In genomic region chr3:64266983-64267382, GRCh38 we compare ENCODE assay signal across 1 cellular context.
TF ChIP-seq lines count a peak whose summit lies in the region.

No MANE protein-coding gene starts in this region.

TF ChIP-seq in WTC11, 78 proteins besides CTCF, POLR2A, EP300 and RAD21 (continued from another document):
- TF ChIP-seq HMGXB4 (CRISPR knock-in tag; IDR thresholded peaks at IDR 0.05) (no peak), JUN (CRISPR knock-in tag; IDR thresholded peaks at IDR 0.05) (no peak), JAZF1 (CRISPR knock-in tag; IDR thresholded peaks at IDR 0.05) (no peak), SOX15 (CRISPR knock-in tag; IDR thresholded peaks at IDR 0.05) (no peak), E2F5 (CRISPR knock-in tag; IDR thresholded peaks at IDR 0.05) (no peak), FOXJ3 (CRISPR knock-in tag; IDR thresholded peaks at IDR 0.05; ENCODE audit: borderline replicate concordance) (no peak)
